8 cellular contexts compared by ENCODE assay signal in genomic region chr4:48779998-48780866, GRCh38. TPM values are rescaled to one million over a fixed set of nuclear protein-coding genes. Genes with fewer than 3 reads are reported as not detected.
DNase-seq lines count a peak whose midpoint lies in the region; ATAC-seq, FAIRE-seq and TF ChIP-seq lines count a peak whose summit lies in the region.

Gene FRYL (minus strand): TSS chr4:48780279. CDS start chr4:48634410, 145,869 bp downstream.

- in situ Hi-C loops in transverse colon (cut with MboI; ENCODE audit: low pct_ligation_motif_present in 1 of 4, low pct_unique_long_range_greater_than_20kb in 1 of 4, low sequenced_read_pairs in 3 of 4): loop anchor here in 3 of 4 donors (10.0 to 25.0 kb wide), 3 partner anchors 55 to 443 kb away; partner anchors contain the start of genes SLAIN2 (in 2 of the 3) and OCIAD1 (in 1 of the 3)

- H3K79me2 ChIP-seq in parathyroid adenoma: peaks cover 2% of the 10 kb centered on the region

- peak within 1 kb of the TSS; percentile 89 to 95 for H3K27ac Mint-ChIP-seq in T-cell

- H3K36me3 ChIP-seq in cardiac muscle cell (no peaks in the 10 kb centered on the region), parathyroid adenoma (ENCODE audit: control insufficient read depth, insufficient read depth, low read length) (no peaks in the 10 kb centered on the region), transverse colon (no peaks in the 10 kb centered on the region)

- TF ChIP-seq EP300 in transverse colon (IDR thresholded peaks at IDR 0.05; ENCODE audit: low read depth): no peak

- peaks cover 40% of the 10 kb centered on the region for H3K4me1 ChIP-seq in cardiac muscle cell (ENCODE audit: low read depth)
- H3K4me1 ChIP-seq in parathyroid adenoma: peaks cover 2% of the 10 kb centered on the region
- H3K4me1 ChIP-seq in transverse colon: peaks cover 17 to 41% (median 32%) of the 10 kb centered on the region in 4 donors

- DNase-seq in GM12891 (ENCODE audit: insufficient read length, low spot score) (peak; percentile 61), NCI-H1436 treated with DMSO at 0.1 percent for 48 hours (lab: John Stamatoyannopoulos, UW) (peak; percentile 99), T-cell (peak; percentile 94 to 100 (median 97)), cardiac muscle cell (ENCODE audit: low read depth in 1 of 2, low spot score in 1 of 2) (peak; percentile 100), transverse colon (peak; percentile 100)

- H3K9me3 ChIP-seq in cardiac muscle cell (ENCODE audit: low read depth) (no peaks in the 10 kb centered on the region), parathyroid adenoma (ENCODE audit: control insufficient read depth, low read length) (no peaks in the 10 kb centered on the region), transverse colon (no peaks in the 10 kb centered on the region)

- H3K27me3 ChIP-seq in cardiac muscle cell (no peaks in the 10 kb centered on the region), parathyroid adenoma (ENCODE audit: control insufficient read depth, insufficient read depth, low read length) (no peaks in the 10 kb centered on the region), transverse colon (no peaks in the 10 kb centered on the region)

- H3K36me3 Mint-ChIP-seq in T-cell: no peaks in the 10 kb centered on the region

- ATAC-seq in HG02840 (IDR thresholded peaks at IDR 0.05; ENCODE audit: low FRiP score, unreplicated experiment) (peak; percentile 85), T-cell (replicated peaks in 1 of 4) (peak; percentile 88 to 90 (median 88))

- FAIRE-seq in GM12891 (lab: Jason Lieb, UNC): peak; percentile 98

- peak within 1 kb of the TSS; percentile 70 for H3K27ac ChIP-seq in adipose tissue (ENCODE audit: low read depth, low read length)
- peak within 1 kb of the TSS; percentile 91 for H3K27ac ChIP-seq in cardiac muscle cell
- H3K27ac ChIP-seq in parathyroid adenoma: peak within 1 kb of the TSS; percentile 92
- peak within 1 kb of the TSS; percentile 96 to 99 (median 98) for H3K27ac ChIP-seq in transverse colon

- TF ChIP-seq POLR2A in GM12891 (IDR thresholded peaks at IDR 0.05; ENCODE audit: low read depth, low read length): peak; percentile 83
- peak; percentile 77 for TF ChIP-seq POLR2A in transverse colon (IDR thresholded peaks at IDR 0.05)

- H3K4me3 ChIP-seq in cardiac muscle cell (peak within 1 kb of the TSS; percentile 58), parathyroid adenoma (ENCODE audit: low read depth, low read length) (peak within 1 kb of the TSS; percentile 85), transverse colon (peak within 1 kb of the TSS; percentile 67 to 97 (median 88))

- H3K9me3 Mint-ChIP-seq in T-cell: no peaks in the 10 kb centered on the region

- H3K27me3 Mint-ChIP-seq in T-cell: no peaks in the 10 kb centered on the region

- CTCF ChIA-PET in T-cell (lab: Charles Lee): interaction anchor here (0.6 to 3.6 kb wide), 6 partner anchors 42 to 201 kb away, joined by 3 to 15 read pairs (median 3); no protein-coding TSS in a partner anchor

- peak within 1 kb of the TSS; percentile 80 for H2AFZ ChIP-seq in parathyroid adenoma

- WGBS in adipose tissue, 3 donors: 0 to 1% (median 0%) methylated on average over 48 to 51 of the region's 51 CpGs
- WGBS in transverse colon (ENCODE audit: low coverage in 1 of 2), 2 donors: 1 to 10% methylated on average over 2 to 51 of the region's 51 CpGs

- H3K4me3 Mint-ChIP-seq in T-cell: peak within 1 kb of the TSS; percentile 75 to 94 (median 90)

- POLR2A ChIA-PET in T-cell (lab: Charles Lee): interaction anchor here (0.5 to 1.2 kb wide), 5 partner anchors 16 to 80 kb away, joined by 3 to 11 read pairs (median 5); partner anchors contain the start of gene OCIAD1 (in 1 of the 2)

- H3K9ac ChIP-seq in parathyroid adenoma: peak within 1 kb of the TSS; percentile 84

- H3K4me2 ChIP-seq in parathyroid adenoma (ENCODE audit: low read length): peak within 1 kb of the TSS; percentile 90

- TF ChIP-seq CTCF in cardiac muscle cell (IDR thresholded peaks at IDR 0.05; ENCODE audit: low read depth, low read length): no peak
- TF ChIP-seq CTCF in parathyroid adenoma (IDR thresholded peaks at IDR 0.05): no peak
- no peak for TF ChIP-seq CTCF in transverse colon (IDR thresholded peaks at IDR 0.05)

- peaks cover 43 to 46% (median 45%) of the 10 kb centered on the region in 3 donors for H3K4me1 Mint-ChIP-seq in T-cell

- intact Hi-C loops in transverse colon (cut with DNase I; ENCODE audit: low total_unique reads): loop anchor here (2.0 kb wide), 1 partner anchor 51 kb away; the partner anchor contains the start of gene OCIAD1

TF ChIP-seq in GM12891, 5 proteins besides CTCF, POLR2A, EP300 and RAD21:
- peak; percentile 75; the same call in 1 of the 2 replicates for TF ChIP-seq TAF1 (IDR thresholded peaks at IDR 0.05; ENCODE audit: low read depth, low read length)
- 0 out of 2 replicates have a peak, but pooled peaks have one; percentile 48 for TF ChIP-seq POLR2AphosphoS5 (IDR thresholded peaks at IDR 0.05; ENCODE audit: low read depth, low read length)
- TF ChIP-seq PAX5 (IDR thresholded peaks at IDR 0.05; ENCODE audit: insufficient read depth, low read length, severe bottlenecking): no peak
- TF ChIP-seq SPI1 (IDR thresholded peaks at IDR 0.05; ENCODE audit: low read depth, low read length): peak; percentile 3; the same call in 1 of the 2 replicates

RNA-seq across cellular contexts. Expression of gene FRYL, which starts in this region (rescaled TPM):
- 14.8 TPM for polyA plus RNA-seq in GM12891 (2012; ENCODE audit: low read depth, missing spikeins)
- total RNA-seq in T-cell (100 to 1,000 TPM in 4 of 5 donors, 10 to 100 TPM in 1; 86.3 to 143 (median 111) TPM), cardiac muscle cell (33.0 and 33.4 TPM in 2 replicates), transverse colon (100 to 1,000 TPM; 477 to 645 (median 545) TPM)
- polyA plus RNA-seq in adipose tissue (10 to 100 TPM in 2 of 3 donors, 1 to 10 TPM in 1; 9.8 to 15.9 (median 13.8) TPM), cardiac muscle cell (20.6 and 32.2 TPM in 2 replicates)

Comparison
In these comparisons a context has a peak if more than half of its experiments do, and no peak if none do; other contexts are left out.
1. Peak in every context shown above with its lines: DNase-seq, ATAC-seq, H3K4me3 ChIP-seq and H3K27ac ChIP-seq.